ENCODE assay signal across 8 cellular contexts in the genomic region with DNA sequence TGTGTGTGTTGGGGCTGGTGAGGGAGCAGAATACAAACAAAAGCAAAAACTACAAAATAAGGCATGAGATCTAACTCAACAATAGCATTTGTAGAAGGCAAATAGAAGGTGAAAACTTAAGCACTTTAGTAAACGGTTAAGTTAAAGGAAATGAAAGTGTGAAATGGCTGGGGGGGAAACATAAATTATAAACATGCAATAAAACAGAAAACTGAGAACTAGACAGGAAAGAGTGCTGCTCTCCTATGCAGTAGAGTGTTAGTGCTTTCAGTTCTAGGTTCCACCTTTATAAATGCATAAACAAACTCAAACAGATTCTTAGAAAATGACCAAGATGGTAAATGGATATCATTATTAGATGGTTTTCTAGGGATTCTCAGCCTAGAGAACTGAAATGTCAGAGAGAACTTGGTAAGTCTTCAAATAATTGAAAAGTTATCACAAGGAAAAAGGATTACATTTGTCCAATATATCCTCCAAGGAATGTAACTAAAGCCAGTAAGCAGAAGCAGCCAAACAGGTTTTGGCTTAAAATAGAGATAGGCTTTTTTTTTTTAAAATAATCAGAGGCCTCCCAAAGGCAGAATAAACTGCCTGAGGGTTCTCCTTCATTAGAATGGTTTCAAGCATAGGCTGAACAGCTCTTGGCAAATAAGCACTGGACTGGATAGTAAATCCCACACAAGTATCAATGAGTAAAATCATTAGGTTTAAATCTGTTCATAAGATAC. TPM values are rescaled to one million over a fixed set of nuclear protein-coding genes. Genes with fewer than 3 reads are reported as not detected.
DNase-seq lines count a peak whose midpoint lies in the region; ATAC-seq and TF ChIP-seq lines count a peak whose summit lies in the region.

No MANE protein-coding gene starts in this region.

- peaks cover 67% of the 10 kb centered on the region for H3K4me1 Mint-ChIP-seq in activated CD4-positive, alpha-beta T cell treated with anti-CD3 and anti-CD28 coated beads for 36 hours

- H3K4me3 ChIP-seq in OCI-LY7 (ENCODE audit: low read depth, low read length, poor library complexity, severe bottlenecking) (no peak overlapping the region), trophoblast cell (ENCODE audit: low read depth, low read length) (no peak overlapping the region)

- no TSS peak for BruUV-seq in OCI-LY7 (replicated peaks; lab: Mats Ljungman, UMichigan)

- H3K79me1 ChIP-seq in trophoblast cell (ENCODE audit: low read length), result no peaks in the 10 kb centered on the region

- H3K18ac ChIP-seq in trophoblast cell (ENCODE audit: low read length), result no peak overlapping the region

- no peak overlapping the region for H4K8ac ChIP-seq in trophoblast cell (ENCODE audit: low read depth, low read length)

- no peak for TF ChIP-seq CTCF in OCI-LY7 (conservative IDR thresholded peaks at IDR 0.05; ENCODE audit: low read length)

- H3K36me3 Mint-ChIP-seq in activated CD4-positive, alpha-beta T cell treated with anti-CD3 and anti-CD28 coated beads for 36 hours (ENCODE audit: low read depth), result peaks cover 22% of the 10 kb centered on the region

- peak overlapping the region; percentile 58 for H3K27ac Mint-ChIP-seq in activated CD4-positive, alpha-beta T cell treated with anti-CD3 and anti-CD28 coated beads for 36 hours

- H3K79me2 ChIP-seq in OCI-LY7 (ENCODE audit: insufficient read depth, low read depth, low read length) (peaks cover 95% of the 10 kb centered on the region), trophoblast cell (ENCODE audit: control insufficient read depth, insufficient read depth, low read length, poor library complexity) (peaks cover 3% of the 10 kb centered on the region)

- H3K4me1 ChIP-seq in OCI-LY7 (ENCODE audit: insufficient read depth, low read length, poor library complexity, severe bottlenecking), result peaks cover 35% of the 10 kb centered on the region
- H3K4me1 ChIP-seq in trophoblast cell (ENCODE audit: control insufficient read depth in 1 of 2, insufficient read depth in 2 of 2, low read length in 2 of 2), result peaks cover 0 to 3% of the 10 kb centered on the region in 2 experiments

- H3K23ac ChIP-seq in trophoblast cell (ENCODE audit: low read length), result no peak overlapping the region

- no peak overlapping the region for H4K91ac ChIP-seq in trophoblast cell (ENCODE audit: low read depth, low read length)

- no peaks in the 10 kb centered on the region for H3K9me2 ChIP-seq in OCI-LY7 (ENCODE audit: insufficient read depth, low read length)

- H2AK5ac ChIP-seq in trophoblast cell (ENCODE audit: low read length), result no peak overlapping the region

- POLR2A ChIA-PET in activated CD4-positive, alpha-beta T cell treated with anti-CD3 and anti-CD28 coated beads for 36 hours (lab: Charles Lee), result no interaction called here
- POLR2A ChIA-PET in OCI-LY7 (lab: Charles Lee), result interaction anchor here (0.7 to 1.1 kb wide), 3 partner anchors 19 to 153 kb away, joined by 3 to 5 read pairs (median 4); no protein-coding TSS in a partner anchor

- no peak overlapping the region for H3K9ac ChIP-seq in trophoblast cell (ENCODE audit: low read length)

- H3K4me2 ChIP-seq in OCI-LY7 (ENCODE audit: low read length) (peak overlapping the region; percentile 44), trophoblast cell (ENCODE audit: low read length) (no peak overlapping the region)

- peak overlapping the region; percentile 24 for H3K4me3 Mint-ChIP-seq in activated CD4-positive, alpha-beta T cell treated with anti-CD3 and anti-CD28 coated beads for 36 hours

- no peak overlapping the region for H3K4ac ChIP-seq in trophoblast cell (ENCODE audit: low read depth, low read length)

- no peaks in the 10 kb centered on the region for H3K9me3 Mint-ChIP-seq in activated CD4-positive, alpha-beta T cell treated with anti-CD3 and anti-CD28 coated beads for 36 hours (ENCODE audit: low read depth)

- H3K27me3 ChIP-seq in trophoblast cell (ENCODE audit: insufficient read depth, low read length), result no peaks in the 10 kb centered on the region

- peaks cover 42% of the 10 kb centered on the region for H4K20me1 ChIP-seq in OCI-LY7 (ENCODE audit: insufficient read depth, low read length)

- H3K36me3 ChIP-seq in OCI-LY7 (ENCODE audit: insufficient read depth, low read length) (peaks cover 54% of the 10 kb centered on the region), trophoblast cell (ENCODE audit: control insufficient read depth in 1 of 2, insufficient read depth in 2 of 2, low read length in 2 of 2) (peaks cover 2 to 4% of the 10 kb centered on the region in 2 experiments)

- H3K9me3 ChIP-seq in OCI-LY7 (ENCODE audit: low read length), result no peaks in the 10 kb centered on the region
- no peaks in the 10 kb centered on the region for H3K9me3 ChIP-seq in trophoblast cell (ENCODE audit: insufficient read depth, low read depth, low read length)

- no peak overlapping the region for H4K12ac ChIP-seq in trophoblast cell (ENCODE audit: low read depth, low read length)

- intact Hi-C loops in activated CD4-positive, alpha-beta T cell treated with anti-CD3 and anti-CD28 coated beads for 36 hours (cut with DNase I, micrococcal nuclease), result loop anchor here in 1 of 2 experiments (5.0 kb wide), 1 partner anchor 35 kb away; no protein-coding TSS in a partner anchor
- intact Hi-C loops in OCI-LY7 (cut with micrococcal nuclease; ENCODE audit: unreplicated experiment), result loop anchor here (5.0 kb wide), 1 partner anchor 50 kb away; no protein-coding TSS in a partner anchor

- no peak for DNase-seq in activated CD4-positive, alpha-beta T cell treated with anti-CD3 and anti-CD28 coated beads for 36 hours
- no peak for DNase-seq in activated CD4-positive, alpha-beta T cell treated with anti-CD3 and anti-CD28 coated beads for 48 hours
- DNase-seq in OCI-LY7 (ENCODE audit: low spot score) (no peak), trophoblast cell (peak; percentile 31 to 87), Ammon's horn (ENCODE audit: low spot score) (no peak)
- no peak for DNase-seq in stimulated activated naive CD4-positive, alpha-beta T cell (lab: John Stamatoyannopoulos, UW)
- DNase-seq in stimulated activated CD4-positive, alpha-beta T cell treated with anti-CD3 and anti-CD28 coated beads, Interleukin-4, amount 100 ng/mL, for 1 hour, result no peak

- H2BK12ac ChIP-seq in trophoblast cell (ENCODE audit: low read length), result no peak overlapping the region

- H2BK120ac ChIP-seq in trophoblast cell (ENCODE audit: insufficient read depth, low read length, poor library complexity), result no peak overlapping the region

- no peaks in the 10 kb centered on the region for H3K27me3 Mint-ChIP-seq in activated CD4-positive, alpha-beta T cell treated with anti-CD3 and anti-CD28 coated beads for 36 hours

- CTCF ChIA-PET in activated CD4-positive, alpha-beta T cell treated with anti-CD3 and anti-CD28 coated beads for 36 hours (lab: Charles Lee), result interaction anchor here (0.7 to 2.4 kb wide), 3 partner anchors 9 to 1663 kb away, joined by 3 to 11 read pairs (median 3); no protein-coding TSS in a partner anchor
- CTCF ChIA-PET in OCI-LY7 (lab: Charles Lee; ENCODE audit: unreplicated experiment), result no interaction called here

- H3K27ac ChIP-seq in OCI-LY7 (ENCODE audit: low read depth, low read length, poor library complexity, severe bottlenecking) (peak overlapping the region; percentile 14), trophoblast cell (ENCODE audit: low read depth, low read length) (no peak overlapping the region)

- H2BK5ac ChIP-seq in trophoblast cell (ENCODE audit: low read depth, low read length, poor library complexity), result no peak overlapping the region

- H2AFZ ChIP-seq in OCI-LY7 (ENCODE audit: low read length), result no peak overlapping the region
- H2AFZ ChIP-seq in trophoblast cell (ENCODE audit: insufficient read depth, low read length, poor library complexity), result no peak overlapping the region

- no peak for ATAC-seq in activated CD4-positive, alpha-beta T cell treated with anti-CD3 and anti-CD28 coated beads for 36 hours
- peak; percentile 50 for ATAC-seq in HG02885 (IDR thresholded peaks at IDR 0.05; ENCODE audit: poor library complexity, unreplicated experiment)

- no peak overlapping the region for H3K14ac ChIP-seq in trophoblast cell (ENCODE audit: low read length)

- no CpG with 5 or more reads among the region's 1 CpG for WGBS in trophoblast cell (ENCODE audit: extremely low coverage, insufficient coverage, insufficient read length)

RNA-seq across cellular contexts. Expression of a gene that starts 23.3 kb away (rescaled TPM):
- 10 to 100 TPM; 61.3 to 79.6 TPM for total RNA-seq in activated CD4-positive, alpha-beta T cell treated with anti-CD3 and anti-CD28 coated beads for 36 hours
- total RNA-seq in OCI-LY7 (2014; rRNA removed; shearing (Covaris generic)), result 44.1 and 46.1 TPM in 2 replicates
- total RNA-seq in OCI-LY7 (2022), result 85.2 and 91.6 TPM in 2 replicates
- polyA plus RNA-seq in trophoblast cell (2013), result 32.7 and 33.0 TPM in 2 replicates

Comparison
In these comparisons a context has a peak if more than half of its experiments do, and no peak if none do; other contexts are left out.
1. DNase-seq: peak in trophoblast cell (2 of 2); none in activated CD4-positive, alpha-beta T cell treated with anti-CD3 and anti-CD28 coated beads for 36 hours (single experiment), activated CD4-positive, alpha-beta T cell treated with anti-CD3 and anti-CD28 coated beads for 48 hours (single experiment), OCI-LY7 (single experiment), Ammon's horn (single experiment), stimulated activated naive CD4-positive, alpha-beta T cell (0 of 6) and stimulated activated CD4-positive, alpha-beta T cell treated with anti-CD3 and anti-CD28 coated beads, Interleukin-4, amount 100 ng/mL, for 1 hour (single experiment).